Comparison of ENCODE assay signal across 22 cellular contexts in the genomic region with DNA sequence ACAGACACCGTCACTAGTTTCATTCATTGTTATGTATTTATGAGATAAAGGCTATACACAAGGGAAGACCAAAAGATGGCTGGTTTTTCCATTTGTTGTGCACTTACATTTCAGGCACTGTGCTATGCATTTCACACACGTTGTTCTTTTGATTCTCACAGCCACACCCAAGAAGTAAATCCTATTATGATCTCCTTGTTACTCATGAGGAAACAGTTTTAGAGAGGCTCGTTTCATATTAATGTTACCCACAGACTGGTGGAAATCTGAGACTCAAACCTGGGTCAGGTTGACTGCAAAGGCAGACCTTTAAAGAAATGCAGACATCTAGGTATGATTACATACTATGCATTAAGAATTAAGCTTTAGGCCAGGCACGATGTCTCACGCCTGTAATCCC. TPM values are rescaled to one million over a fixed set of nuclear protein-coding genes. Genes with fewer than 3 reads are reported as not detected.
A peak's percentile ranks its signal among the peaks of the same experiment; 100 is the strongest.
DNase-seq lines count a peak whose midpoint lies in the region; FAIRE-seq and TF ChIP-seq lines count a peak whose summit lies in the region.
"Had no signal": no experiment of that assay in that cellular context is flagged by ENCODE, and none has a peak within 500 bp of the region (broad histone marks: within the 10 kb centered on the region; RNA-seq: fewer than 3 reads in every experiment).

No MANE protein-coding gene starts in this region.

- no peak overlapping the region for H3K4me3 ChIP-seq in SU-DHL-6 (ENCODE audit: insufficient read depth, low read length, poor library complexity, severe bottlenecking)
- H3K4me3 ChIP-seq in keratinocyte (ENCODE audit: control insufficient read depth in 2 of 3, extremely low read depth in 1 of 3, insufficient read depth in 2 of 3, low read depth in 1 of 3, low read length in 3 of 3): no peak overlapping the region
- no peak overlapping the region for H3K4me3 ChIP-seq in small intestine (ENCODE audit: low read depth in 1 of 2, low read length in 2 of 2)
- H3K4me3 ChIP-seq: cardiac muscle cell, HAP-1, uterus had no signal

- dilution Hi-C loops in keratinocyte (cut with MboI; ENCODE audit: extremely low pct_ligation_motif_present, low sequenced_read_pairs): loop anchor here (25.0 kb wide), 1 partner anchor 223 kb away; no protein-coding TSS in a partner anchor

- no peaks in the 10 kb centered on the region for H3K9me3 ChIP-seq in SU-DHL-6 (ENCODE audit: insufficient read depth, low read length)
- no peaks in the 10 kb centered on the region for H3K9me3 ChIP-seq in keratinocyte (ENCODE audit: control insufficient read depth, low read depth, low read length)
- H3K9me3 ChIP-seq in small intestine (ENCODE audit: control insufficient read depth, low read depth): no peaks in the 10 kb centered on the region
- H3K9me3 ChIP-seq: HAP-1, uterus had no signal

- no peaks in the 10 kb centered on the region for H3K9me2 ChIP-seq in SU-DHL-6 (replicated peaks; ENCODE audit: insufficient read depth, low read length)

- H4K20me1 ChIP-seq in SU-DHL-6 (ENCODE audit: low read depth, low read length) (no peaks in the 10 kb centered on the region), keratinocyte (ENCODE audit: control insufficient read depth, extremely low read depth, insufficient read depth, low read length) (no peaks in the 10 kb centered on the region)

- no peak for FAIRE-seq in keratinocyte (lab: Jason Lieb, UNC)
- no peak for FAIRE-seq in small intestine (lab: Jason Lieb, UNC)
- FAIRE-seq: endothelial cell of umbilical vein had no signal

- H3K27ac ChIP-seq in SU-DHL-6 (ENCODE audit: low read depth, low read length) (peak overlapping the region; percentile 87), keratinocyte (ENCODE audit: control insufficient read depth, insufficient read depth, low read length) (no peak overlapping the region), small intestine (ENCODE audit: low read depth in 1 of 2, low read length in 1 of 2) (peak overlapping the region in 1 of 2 donors; percentile 75)
- H3K27ac ChIP-seq: cardiac muscle cell, uterus had no signal

- H3K79me2 ChIP-seq in SU-DHL-6 (ENCODE audit: insufficient read depth, low read length) (peaks cover 25% of the 10 kb centered on the region), keratinocyte (ENCODE audit: control insufficient read depth, insufficient read depth, low read length) (no peaks in the 10 kb centered on the region)

- no peaks in the 10 kb centered on the region for H3K9me1 ChIP-seq in keratinocyte (ENCODE audit: control insufficient read depth, extremely low read depth, insufficient read depth, low read length)

- H3K27me3 ChIP-seq in SU-DHL-6 (ENCODE audit: low read length) (no peaks in the 10 kb centered on the region), keratinocyte (ENCODE audit: control insufficient read depth, extremely low read depth, insufficient read depth, low read length) (no peaks in the 10 kb centered on the region), small intestine (ENCODE audit: control insufficient read depth in 2 of 2, insufficient read depth in 2 of 2, low read length in 2 of 2) (no peaks in the 10 kb centered on the region)
- H3K27me3 ChIP-seq: cardiac muscle cell, uterus had no signal

- DNase-seq in HPDE6-E6E7 (ENCODE audit: extremely low spot score) (peak; percentile 81), keratinocyte (ENCODE audit: low read depth, low spot score) (no peak), small intestine (peak; percentile 41), head of caudate nucleus (no peak), GM10248 (ENCODE audit: extremely low spot score) (no peak)
- DNase-seq in activated CD4-positive, alpha-beta T cell treated with anti-CD3 and anti-CD28 coated beads, Interleukin-2, amount 50 U/mL, for 48 hours: no peak
- DNase-seq: activated CD4-positive, CD25-positive, alpha-beta regulatory T cell; activated CD8-positive, alpha-beta T cell treated with anti-CD3 and anti-CD28 coated beads for 36 hours; activated T-cell treated with anti-CD3 and anti-CD28 coated beads for 4 hours; amniotic stem cell; foreskin fibroblast; GDM1; islet precursor cell; KG1; NCI-H526 treated with DMSO at 0.1 percent for 48 hours; right cardiac atrium; RPMI8226; uterus had no signal

- intact Hi-C loops in head of caudate nucleus (cut with DNase I): loop anchor here (10.0 kb wide), 1 partner anchor 220 kb away; no protein-coding TSS in a partner anchor

- peaks cover 38% of the 10 kb centered on the region for H3F3A ChIP-seq in SU-DHL-6 (ENCODE audit: insufficient read depth)

- TF ChIP-seq CTCF in SU-DHL-6 (IDR thresholded peaks at IDR 0.05; ENCODE audit: insufficient read depth, low read length, poor library complexity, severe bottlenecking) (no peak), keratinocyte (optimal IDR thresholded peaks at IDR 0.05 in 1 of 3, IDR thresholded peaks at IDR 0.05 in 1 of 3, conservative IDR thresholded peaks at IDR 0.05 in 1 of 3; ENCODE audit: extremely low read depth in 1 of 3, insufficient read depth in 2 of 3, low read length in 3 of 3) (no peak), GM10248 (IDR thresholded peaks at IDR 0.05; ENCODE audit: control extremely low read depth, extremely low read depth, low read depth, missing control alignments) (no peak)

- H2AFZ ChIP-seq in SU-DHL-6 (ENCODE audit: low read depth, low read length, severe bottlenecking) (no peak overlapping the region), keratinocyte (ENCODE audit: control insufficient read depth, low read length) (peak overlapping the region; percentile 43)

- POLR2A ChIA-PET in GM10248 (lab: Yijun Ruan, JAX): no interaction called here

- CTCF ChIA-PET in GM10248 (lab: Yijun Ruan, JAX): interaction anchor here (0.6 to 13.0 kb wide), 7 partner anchors 11 to 253 kb away, joined by 3 to 164 read pairs (median 3); no protein-coding TSS in a partner anchor

- H3K4me2 ChIP-seq in SU-DHL-6 (ENCODE audit: low read depth, low read length, poor library complexity, severe bottlenecking): peak overlapping the region; percentile 36
- no peak overlapping the region for H3K4me2 ChIP-seq in keratinocyte (ENCODE audit: control insufficient read depth, extremely low read depth, insufficient read depth, low read depth, low read length)

- H3K36me3 ChIP-seq in SU-DHL-6 (ENCODE audit: low read length) (peaks cover 6% of the 10 kb centered on the region; the same call in 1 of the 2 replicates), keratinocyte (ENCODE audit: control insufficient read depth in 2 of 2, extremely low read depth in 1 of 2, insufficient read depth in 2 of 2, low read length in 2 of 2) (no peaks in the 10 kb centered on the region), small intestine (ENCODE audit: control insufficient read depth in 2 of 2, insufficient read depth in 2 of 2, low read length in 2 of 2) (no peaks in the 10 kb centered on the region)
- H3K36me3 ChIP-seq: cardiac muscle cell, HAP-1, uterus had no signal

- H3K4me1 ChIP-seq in keratinocyte (ENCODE audit: control insufficient read depth, extremely low read depth, insufficient read depth, low read length) (peaks cover 7% of the 10 kb centered on the region), small intestine (ENCODE audit: control insufficient read depth in 2 of 2, insufficient read depth in 1 of 2, low read depth in 1 of 2, low read length in 1 of 2) (peaks cover 7 to 10% of the 10 kb centered on the region in 2 donors)
- H3K4me1 ChIP-seq: uterus had no signal

- WGBS in small intestine, 3 donors: 47 to 69% (median 52%) methylated on average over 5 of the region's 5 CpGs

- H3K9ac ChIP-seq in SU-DHL-6 (ENCODE audit: low read length) (peak overlapping the region; percentile 18), keratinocyte (ENCODE audit: control insufficient read depth, extremely low read depth, insufficient read depth, low read length) (no peak overlapping the region)

RNA-seq across cellular contexts. Expression of gene SHLD1, which starts 34.9 kb away (rescaled TPM):
- 2.4 to 3.2 TPM (median 2.4 TPM) in 3 replicates for polyA plus RNA-seq in keratinocyte
- 0.56 TPM for polyA plus RNA-seq in keratinocyte (2011; ENCODE audit: low read depth)
- polyA plus RNA-seq in keratinocyte (2011; cell fraction: cytosol; rRNA removed): 1.9 and 2.9 TPM in 2 replicates
- polyA plus RNA-seq in keratinocyte (2011; cell fraction: nucleus; rRNA removed): 1.5 TPM in 2 replicates
- 2.1 and 2.8 TPM in 2 replicates for polyA plus RNA-seq in keratinocyte (2012; ENCODE audit: low replicate concordance)
- polyA minus RNA-seq in keratinocyte: 0.86 to 1.1 TPM in 2 of 3 replicates, not detected in the other
- not detected for polyA minus RNA-seq in keratinocyte (2011; cell fraction: cytosol; rRNA and poly(A)+ RNA removed)
- 0.95 and 2.2 TPM in 2 replicates for polyA minus RNA-seq in keratinocyte (2011; cell fraction: nucleus; rRNA and poly(A)+ RNA removed)
- 10 to 100 TPM; 12.3 to 19.2 (median 19.2) TPM for polyA plus RNA-seq in small intestine

Comparison
In these comparisons a context has a peak if more than half of its experiments do, and no peak if none do; other contexts are left out.
1. DNase-seq: peak in HPDE6-E6E7 (single experiment) and small intestine (single experiment); none in keratinocyte (single experiment), head of caudate nucleus (0 of 42), GM10248 (single experiment) and activated CD4-positive, alpha-beta T cell treated with anti-CD3 and anti-CD28 coated beads, Interleukin-2, amount 50 U/mL, for 48 hours (0 of 2).